In the genomic region with DNA sequence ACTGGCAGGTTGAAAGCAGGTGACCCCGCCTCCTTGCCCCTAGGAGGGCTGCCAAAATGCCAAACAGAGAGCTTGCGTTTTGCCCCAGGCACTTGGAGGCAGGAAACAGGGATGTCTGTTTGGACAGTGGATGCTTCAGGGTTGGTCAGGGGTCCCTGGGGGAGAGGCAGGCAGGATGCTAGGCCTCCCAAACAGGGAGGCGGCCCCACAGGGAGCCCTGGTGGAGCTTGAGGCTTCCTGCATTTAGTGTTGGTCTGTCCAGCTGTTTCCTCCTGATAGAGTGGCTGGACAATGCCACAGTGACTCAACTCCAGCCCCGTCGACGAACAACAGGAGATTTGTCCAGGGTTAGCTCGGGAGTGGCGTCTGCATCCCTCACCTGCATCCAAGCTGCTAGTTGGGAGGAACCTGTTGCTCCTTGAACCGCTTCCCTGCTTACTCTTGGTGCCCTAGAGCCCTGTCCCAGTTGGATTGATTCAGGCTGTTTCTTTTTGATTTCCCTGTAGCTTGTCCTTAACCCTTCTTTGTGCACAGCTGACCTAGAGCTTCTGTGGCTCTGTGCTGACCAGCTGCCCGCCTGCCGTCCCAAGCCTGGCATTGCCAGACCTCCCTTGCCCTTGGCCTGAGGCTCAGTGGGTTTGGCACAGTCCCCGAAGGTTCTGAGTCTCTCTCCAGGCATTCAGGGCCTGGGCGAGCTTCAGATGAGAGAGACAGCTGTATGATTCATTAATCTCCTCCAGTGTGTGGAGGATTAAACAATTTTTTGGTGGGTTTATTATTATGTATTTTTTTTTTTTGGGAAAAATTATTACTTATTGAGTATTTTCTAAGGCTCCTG, we compare ENCODE assay signal across 10 cellular contexts. TPM values are rescaled to one million over a fixed set of nuclear protein-coding genes. Genes with fewer than 3 reads are reported as not detected.
DNase-seq lines count a peak whose midpoint lies in the region; ATAC-seq and TF ChIP-seq lines count a peak whose summit lies in the region.
"Had no signal": no experiment of that assay in that cellular context is flagged by ENCODE, and none has a peak within 500 bp of the region (broad histone marks: within the 10 kb centered on the region; RNA-seq: fewer than 3 reads in every experiment).

No MANE protein-coding gene starts in this region.

- H3K27ac Mint-ChIP-seq in H9: peak overlapping the region in 2 of 3 experiments; percentile 6 to 66; a peak in 1 of 7 replicates

- H2AFZ ChIP-seq in H9 (ENCODE audit: low read length) (no peak overlapping the region), smooth muscle cell (ENCODE audit: low read depth) (no peak overlapping the region)

- H2BK120ac ChIP-seq in H9 (ENCODE audit: low read depth, low read length, poor library complexity, severe bottlenecking): no peak overlapping the region

- H3K79me1 ChIP-seq in H9 (ENCODE audit: insufficient read depth, low read depth, low read length, poor library complexity, severe bottlenecking): no peaks in the 10 kb centered on the region

- H3K18ac ChIP-seq in H9 (ENCODE audit: insufficient read length, low read depth, low read length): no peak overlapping the region

- H3K36me3 Mint-ChIP-seq in H9 (ENCODE audit: insufficient read depth in 1 of 3, low read depth in 3 of 3): peaks cover 0 to 6% (median 0%) of the 10 kb centered on the region in 3 experiments; a peak in 3 of 7 replicates

- DNase-seq in H9: peak; percentile 54
- DNase-seq in amniotic epithelial cell (ENCODE audit: low read depth): peak; percentile 83
- peak; percentile 84 for DNase-seq in cardiac septum (ENCODE audit: low spot score)
- no peak for DNase-seq in smooth muscle cell (lab: John Stamatoyannopoulos, UW; ENCODE audit: unreplicated experiment)
- no peak for DNase-seq in hippocampal formation (lab: John Stamatoyannopoulos, UW)
- DNase-seq in WERI-Rb-1: no peak
- no peak for DNase-seq in NK-92 (lab: John Stamatoyannopoulos, UW; ENCODE audit: unreplicated experiment)
- DNase-seq: activated T-cell treated with anti-CD3 and anti-CD28 coated beads, Interleukin-2, amount 50 U/mL, for 48 hours; stimulated activated CD4-positive, alpha-beta T cell treated with anti-CD3 and anti-CD28 coated beads, Interleukin-4, amount 100 ng/mL, for 24 hours had no signal

- TF ChIP-seq CTCF in H9 (conservative IDR thresholded peaks at IDR 0.05) (peak; percentile 17; the same call in 1 of the 3 replicates), smooth muscle cell (IDR thresholded peaks at IDR 0.05; ENCODE audit: borderline replicate concordance, insufficient read depth, poor library complexity, severe bottlenecking) (no peak), WERI-Rb-1 (IDR thresholded peaks at IDR 0.05; ENCODE audit: low read depth, low read length) (no peak)

- no peaks in the 10 kb centered on the region for H3K4me1 ChIP-seq in H9 (ENCODE audit: insufficient read depth, low read length)
- peaks cover 16% of the 10 kb centered on the region for H3K4me1 ChIP-seq in smooth muscle cell (ENCODE audit: low read depth)

- no peak overlapping the region for H3K4me3 ChIP-seq in smooth muscle cell
- no peak overlapping the region for H3K4me3 ChIP-seq in WERI-Rb-1 (ENCODE audit: low read depth, low read length)

- H4K91ac ChIP-seq in H9 (ENCODE audit: insufficient read length, low read depth, low read length): no peak overlapping the region

- H3K27me3 ChIP-seq in H9 (ENCODE audit: insufficient read depth, low read length): no peaks in the 10 kb centered on the region
- no peaks in the 10 kb centered on the region for H3K27me3 ChIP-seq in smooth muscle cell (ENCODE audit: low read depth)
- H3K27me3 ChIP-seq in WERI-Rb-1 (ENCODE audit: insufficient read depth, low read depth, severe bottlenecking): no peaks in the 10 kb centered on the region

- H4K20me1 ChIP-seq in H9 (ENCODE audit: control insufficient read depth, insufficient read depth, insufficient read length): no peaks in the 10 kb centered on the region
- H4K20me1 ChIP-seq in smooth muscle cell (ENCODE audit: low read depth): peaks cover 20% of the 10 kb centered on the region

- WGBS in H9 (ENCODE audit: extremely low coverage, insufficient read length, low lambda C conversion rate): no CpG with 5 or more reads among the region's 13 CpGs
- 62% methylated on average over 13 of the region's 13 CpGs for WGBS in smooth muscle cell (ENCODE audit: low lambda C conversion rate)

- H3K56ac ChIP-seq in H9 (ENCODE audit: insufficient read length, low read depth, low read length): no peak overlapping the region

- no peaks in the 10 kb centered on the region for H3K9me3 ChIP-seq in H9 (ENCODE audit: control insufficient read depth, low read depth, low read length)
- H3K9me3 ChIP-seq in smooth muscle cell (replicated peaks; ENCODE audit: low read depth): no peaks in the 10 kb centered on the region
- H3K9me3 ChIP-seq in WERI-Rb-1 (ENCODE audit: severe bottlenecking): no peaks in the 10 kb centered on the region

- no peaks in the 10 kb centered on the region for H3F3A ChIP-seq in smooth muscle cell (ENCODE audit: low read depth)

- no peak overlapping the region for H3K23ac ChIP-seq in H9 (ENCODE audit: insufficient read length, low read depth, low read length)

- no peak overlapping the region for H4K5ac ChIP-seq in H9 (ENCODE audit: insufficient read length, low read depth, low read length)

- H3K14ac ChIP-seq in H9 (ENCODE audit: insufficient read depth, low read length): no peak overlapping the region

- H3K4me3 Mint-ChIP-seq in H9: no peak overlapping the region

- H3K4me2 ChIP-seq in H9 (ENCODE audit: insufficient read depth, insufficient read length, low read length) (no peak overlapping the region), smooth muscle cell (peak overlapping the region; percentile 8)

- H3K79me2 ChIP-seq in H9 (ENCODE audit: insufficient read depth, low read length) (no peaks in the 10 kb centered on the region), smooth muscle cell (ENCODE audit: low read depth) (no peaks in the 10 kb centered on the region)

- no peak overlapping the region for H2BK15ac ChIP-seq in H9 (ENCODE audit: low read depth, low read length)

- no peak overlapping the region for H3T11ph ChIP-seq in H9 (ENCODE audit: low read length)

- no peak overlapping the region for H2BK5ac ChIP-seq in H9 (ENCODE audit: insufficient read length, low read length)

- H3K9ac ChIP-seq in H9 (ENCODE audit: extremely low read depth, insufficient read length, low read length) (no peak overlapping the region), smooth muscle cell (ENCODE audit: low read depth) (no peak overlapping the region)

- no peaks in the 10 kb centered on the region for H3K27me3 Mint-ChIP-seq in H9 (ENCODE audit: low read depth)

- no peak overlapping the region for H3K27ac ChIP-seq in H9 (ENCODE audit: insufficient read length, low read depth, low read length)
- H3K27ac ChIP-seq in smooth muscle cell (ENCODE audit: low read depth): peak overlapping the region; percentile 47
- H3K27ac ChIP-seq in WERI-Rb-1: no peak overlapping the region

- ATAC-seq in HG02588 (IDR thresholded peaks at IDR 0.05; ENCODE audit: unreplicated experiment): no peak

- H2BK20ac ChIP-seq in H9 (ENCODE audit: low read depth, low read length, poor library complexity, severe bottlenecking): no peak overlapping the region

- H3K36me3 ChIP-seq in smooth muscle cell (ENCODE audit: low read depth): no peaks in the 10 kb centered on the region
- H3K36me3 ChIP-seq in WERI-Rb-1: no peaks in the 10 kb centered on the region

- intact Hi-C loops in cardiac septum (cut with DNase I): loop anchor here (5.0 kb wide), 1 partner anchor 41 kb away; no protein-coding TSS in a partner anchor

- H4K8ac ChIP-seq in H9 (replicated peaks; ENCODE audit: insufficient read length, low read depth, low read length): no peak overlapping the region

- H3K4me1 Mint-ChIP-seq in H9: peaks cover 8 to 9% of the 10 kb centered on the region in 2 experiments; a peak in 3 of 4 replicates

- no peaks in the 10 kb centered on the region; a peak in 1 of 5 replicates for H3K9me3 Mint-ChIP-seq in H9

- no peak overlapping the region for H2BK12ac ChIP-seq in H9 (ENCODE audit: insufficient read length, low read depth, low read length)

- no peak overlapping the region for H2AK5ac ChIP-seq in H9 (ENCODE audit: insufficient read length, low read length)

- H3K4ac ChIP-seq in H9 (ENCODE audit: low read depth, low read length): no peak overlapping the region

- H3K23me2 ChIP-seq in H9 (ENCODE audit: insufficient read length, low read depth, low read length, poor library complexity, severe bottlenecking): no peaks in the 10 kb centered on the region

RNA-seq across cellular contexts. Expression of gene TSPAN9, which starts 45.9 kb away (rescaled TPM):
- total RNA-seq in H9 (2021) (16.8 and 19.0 TPM in 2 replicates), cardiac septum (299 TPM), smooth muscle cell (29.8 and 46.9 TPM in 2 replicates)
- polyA plus RNA-seq in smooth muscle cell: 14.4 and 17.7 TPM in 2 replicates

Comparison
In these comparisons a context has a peak if more than half of its experiments do, and no peak if none do; other contexts are left out.
1. DNase-seq: peak in H9 (single experiment), amniotic epithelial cell (single experiment) and cardiac septum (single experiment); none in smooth muscle cell (single experiment), hippocampal formation (0 of 2), WERI-Rb-1 (single experiment) and NK-92 (single experiment).